Comparison of ENCODE assay signal across 8 cellular contexts in genomic region chr10:110803830-110804338, GRCh38.
DNase-seq lines count a peak whose midpoint lies in the region; ATAC-seq and TF ChIP-seq lines count a peak whose summit lies in the region.

No MANE protein-coding gene starts in this region.

- H3K4me3 ChIP-seq in GM12865 (ENCODE audit: low read depth, low read length) (no peak overlapping the region), astrocyte of the cerebellum (ENCODE audit: low read depth, low read length) (no peak overlapping the region)

- in situ Hi-C loops in astrocyte of the cerebellum (cut with HindIII; ENCODE audit: low sequenced_read_pairs): no loop called here

- TF ChIP-seq CTCF in GM12865 (IDR thresholded peaks at IDR 0.05; ENCODE audit: insufficient read depth, low read depth, low read length, missing control alignments) (peak; percentile 75), astrocyte of the cerebellum (IDR thresholded peaks at IDR 0.05; ENCODE audit: low read depth, low read length, missing control alignments) (peak; percentile 60)

- DNase-seq in 8988T: peak; percentile 51
- peak; percentile 75 for DNase-seq in GM12865 (ENCODE audit: low read depth)
- peak; percentile 44 for DNase-seq in NOMO-1 treated with DMSO at 0.1 percent for 48 hours (lab: John Stamatoyannopoulos, UW; ENCODE audit: unreplicated experiment)
- no peak for DNase-seq in astrocyte of the cerebellum (ENCODE audit: low read depth)
- peak; percentile 61 to 70 for DNase-seq in hippocampal formation (lab: John Stamatoyannopoulos, UW)
- peak; percentile 71 for DNase-seq in sciatic nerve (ENCODE audit: low spot score)
- DNase-seq in SW 1271 (lab: John Stamatoyannopoulos, UW): no peak

- ATAC-seq in HG02759 (IDR thresholded peaks at IDR 0.05; ENCODE audit: unreplicated experiment): peak; percentile 45
- ATAC-seq in sciatic nerve: peak; percentile 86

- intact Hi-C loops in sciatic nerve (cut with DNase I): no loop called here

Comparison
In these comparisons a context has a peak if more than half of its experiments do, and no peak if none do; other contexts are left out.
1. DNase-seq: peak in 8988T (single experiment), GM12865 (single experiment), NOMO-1 treated with DMSO at 0.1 percent for 48 hours (single experiment), hippocampal formation (2 of 2) and sciatic nerve (single experiment); none in astrocyte of the cerebellum (single experiment) and SW 1271 (0 of 2).